In the genomic region with DNA sequence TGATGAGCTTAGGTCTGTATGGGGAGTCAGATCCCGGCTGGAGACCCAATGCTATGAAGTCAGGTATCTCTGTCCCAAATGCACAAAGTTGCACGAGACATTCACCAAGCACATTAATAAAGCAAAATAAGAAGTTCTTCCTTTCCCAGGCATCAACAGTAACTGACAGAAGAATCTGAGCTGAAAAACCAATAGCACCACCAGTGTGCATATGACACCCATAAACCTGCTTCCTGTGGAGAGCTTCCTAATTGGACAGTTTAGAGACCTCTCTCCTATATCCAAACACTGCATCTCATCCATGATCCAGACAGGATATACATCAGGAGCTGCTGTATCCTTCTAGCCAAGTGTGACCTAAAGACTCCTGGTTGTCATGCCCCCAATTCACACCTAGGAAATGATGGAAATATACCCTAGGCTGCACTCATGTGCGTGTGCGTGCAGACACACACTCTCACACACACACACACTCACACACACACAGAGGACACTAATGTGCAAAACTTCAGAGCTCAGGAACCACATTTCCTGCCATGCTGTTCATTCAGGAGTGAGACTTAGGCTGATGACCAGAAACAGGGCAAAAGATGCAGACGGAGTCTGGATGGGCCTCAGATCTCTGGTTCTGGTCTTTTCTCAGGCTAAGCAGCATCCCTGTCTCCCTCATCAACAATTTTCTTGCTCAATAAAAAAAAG, we compare ENCODE assay signal across 23 cellular contexts. TPM values are rescaled to one million over a fixed set of nuclear protein-coding genes. Genes with fewer than 3 reads are reported as not detected.
DNase-seq lines count a peak whose midpoint lies in the region; ATAC-seq and TF ChIP-seq lines count a peak whose summit lies in the region.
"Had no signal": no experiment of that assay in that cellular context is flagged by ENCODE, and none has a peak within 500 bp of the region (broad histone marks: within the 10 kb centered on the region; RNA-seq: fewer than 3 reads in every experiment).

No MANE protein-coding gene starts in this region.

- H3K4me3 ChIP-seq in CD4-positive, CD25-positive, alpha-beta regulatory T cell (ENCODE audit: low read depth, low read length), result no peak overlapping the region
- H3K4me3 ChIP-seq in HL-60 (replicated peaks; ENCODE audit: insufficient read depth, low read length) (no peak overlapping the region), hepatocyte (no peak overlapping the region), WERI-Rb-1 (ENCODE audit: low read depth, low read length) (no peak overlapping the region)
- H3K4me3 ChIP-seq: GM23338, heart right ventricle, K562, thoracic aorta had no signal

- no peak for ATAC-seq in CD4-positive, CD25-positive, alpha-beta regulatory T cell (ENCODE audit: low read depth in 2 of 2)
- no peak for ATAC-seq in activated naive CD8-positive, alpha-beta T cell treated with anti-CD3 and anti-CD28 coated beads, Interleukin-2, amount 50 U/mL, for 24 hours
- ATAC-seq in natural killer cell (peak in 2 of 3 donors; percentile 28 to 51), HG03457 (IDR thresholded peaks at IDR 0.05; ENCODE audit: unreplicated experiment) (no peak), GM19467 (IDR thresholded peaks at IDR 0.05; ENCODE audit: unreplicated experiment) (no peak)
- ATAC-seq: GM23338; K562; stimulated activated naive CD8-positive, alpha-beta T cell treated with anti-CD3 and anti-CD28 coated beads, Interleukin-15, Interleukin-2, amounts not matched to agents 100 U/mL and 50 U/mL, for 24 hours had no signal

- no peaks in the 10 kb centered on the region for H3K9me2 ChIP-seq in hepatocyte (replicated peaks; ENCODE audit: insufficient read depth)
- H3K9me2 ChIP-seq: SK-N-SH had no signal

- H2AFZ ChIP-seq in hepatocyte, result no peak overlapping the region
- H2AFZ ChIP-seq: GM23338 had no signal

- no peaks in the 10 kb centered on the region for H3K36me3 Mint-ChIP-seq in CD4-positive, CD25-positive, alpha-beta regulatory T cell
- no peaks in the 10 kb centered on the region for H3K36me3 Mint-ChIP-seq in activated naive CD8-positive, alpha-beta T cell treated with anti-CD3 and anti-CD28 coated beads, Interleukin-2, amount 50 U/mL, for 24 hours (ENCODE audit: low read depth)
- no peaks in the 10 kb centered on the region for H3K36me3 Mint-ChIP-seq in natural killer cell

- TF ChIP-seq CTCF in HL-60 (IDR thresholded peaks at IDR 0.05; ENCODE audit: insufficient read depth, low read length) (no peak), natural killer cell (IDR thresholded peaks at IDR 0.05) (no peak), hepatocyte (IDR thresholded peaks at IDR 0.05; ENCODE audit: poor library complexity) (no peak), WERI-Rb-1 (IDR thresholded peaks at IDR 0.05; ENCODE audit: low read depth, low read length) (no peak)

- peaks cover 0 to 1% (median 0%) of the 10 kb centered on the region in 7 donors for H3K9me3 Mint-ChIP-seq in CD4-positive, CD25-positive, alpha-beta regulatory T cell
- H3K9me3 Mint-ChIP-seq in activated naive CD8-positive, alpha-beta T cell treated with anti-CD3 and anti-CD28 coated beads, Interleukin-2, amount 50 U/mL, for 24 hours, result no peaks in the 10 kb centered on the region
- H3K9me3 Mint-ChIP-seq in natural killer cell, result no peaks in the 10 kb centered on the region
- H3K9me3 Mint-ChIP-seq: CD4-positive, alpha-beta T cell; GM23338 had no signal

- intact Hi-C loops in natural killer cell (cut with micrococcal nuclease), result loop anchor here (2.0 to 5.0 kb wide), 2 partner anchors 33 to 35 kb away; no protein-coding TSS in a partner anchor

- peaks cover 5% of the 10 kb centered on the region for H3K4me1 ChIP-seq in CD4-positive, CD25-positive, alpha-beta regulatory T cell (ENCODE audit: control insufficient read depth, insufficient read depth, low read length, poor library complexity, severe bottlenecking)
- no peaks in the 10 kb centered on the region for H3K4me1 ChIP-seq in hepatocyte (ENCODE audit: insufficient read depth)

- no peak overlapping the region for H3K4me2 ChIP-seq in hepatocyte
- H3K4me2 ChIP-seq: GM23338, SK-N-SH had no signal

- no peaks in the 10 kb centered on the region for H3K79me2 ChIP-seq in hepatocyte

- H3K27ac ChIP-seq in CD4-positive, CD25-positive, alpha-beta regulatory T cell (ENCODE audit: insufficient read depth, low read length, poor library complexity, severe bottlenecking), result no peak overlapping the region
- H3K27ac ChIP-seq in HL-60 (replicated peaks) (peak overlapping the region; percentile 72), hepatocyte (no peak overlapping the region), WERI-Rb-1 (no peak overlapping the region)

- WGBS in hepatocyte (ENCODE audit: low lambda C conversion rate, missing lambda C conversion rate), result 97% methylated on average over 5 of the region's 5 CpGs

- H3K27ac Mint-ChIP-seq in CD4-positive, CD25-positive, alpha-beta regulatory T cell, result peak overlapping the region in 2 of 3 donors; percentile 13 to 31
- H3K27ac Mint-ChIP-seq in activated naive CD8-positive, alpha-beta T cell treated with anti-CD3 and anti-CD28 coated beads, Interleukin-2, amount 50 U/mL, for 24 hours, result peak overlapping the region; percentile 24
- peak overlapping the region; percentile 74 to 79 for H3K27ac Mint-ChIP-seq in natural killer cell
- H3K27ac Mint-ChIP-seq: activated CD4-positive, alpha-beta T cell treated with anti-CD3 and anti-CD28 coated beads, Interleukin-2, amount 10 ng/mL, durations not matched to agents 24 days and 14 days; activated naive CD8-positive, alpha-beta T cell; CD4-positive, alpha-beta T cell; GM23338 had no signal

- peak overlapping the region in 1 of 4 donors; percentile 22 for H3K4me3 Mint-ChIP-seq in CD4-positive, CD25-positive, alpha-beta regulatory T cell
- H3K4me3 Mint-ChIP-seq in activated naive CD8-positive, alpha-beta T cell treated with anti-CD3 and anti-CD28 coated beads, Interleukin-2, amount 50 U/mL, for 24 hours, result no peak overlapping the region
- H3K4me3 Mint-ChIP-seq in natural killer cell, result peak overlapping the region; percentile 73
- H3K4me3 Mint-ChIP-seq: activated CD4-positive, alpha-beta T cell treated with anti-CD3 and anti-CD28 coated beads, Interleukin-2, amount 10 ng/mL, durations not matched to agents 24 days and 14 days; activated naive CD8-positive, alpha-beta T cell; CD4-positive, alpha-beta T cell; GM23338 had no signal

- peaks cover 19% of the 10 kb centered on the region for H3K27me3 Mint-ChIP-seq in CD4-positive, CD25-positive, alpha-beta regulatory T cell
- H3K27me3 Mint-ChIP-seq in activated naive CD8-positive, alpha-beta T cell treated with anti-CD3 and anti-CD28 coated beads, Interleukin-2, amount 50 U/mL, for 24 hours, result no peaks in the 10 kb centered on the region
- no peaks in the 10 kb centered on the region for H3K27me3 Mint-ChIP-seq in natural killer cell (ENCODE audit: low read depth in 2 of 2)

- no peaks in the 10 kb centered on the region for H4K20me1 ChIP-seq in hepatocyte (ENCODE audit: insufficient read depth, poor library complexity, severe bottlenecking)

- no peaks in the 10 kb centered on the region for H3K9me3 ChIP-seq in CD4-positive, CD25-positive, alpha-beta regulatory T cell (ENCODE audit: control insufficient read depth in 2 of 2, low read length in 2 of 2)
- H3K9me3 ChIP-seq in hepatocyte (ENCODE audit: low read depth) (no peaks in the 10 kb centered on the region), WERI-Rb-1 (ENCODE audit: severe bottlenecking) (no peaks in the 10 kb centered on the region)
- H3K9me3 ChIP-seq: heart right ventricle, SK-N-SH, thoracic aorta had no signal

- H3K36me3 ChIP-seq in CD4-positive, CD25-positive, alpha-beta regulatory T cell (ENCODE audit: control insufficient read depth, insufficient read depth, low read length), result no peaks in the 10 kb centered on the region
- H3K36me3 ChIP-seq in hepatocyte (replicated peaks; ENCODE audit: insufficient read depth, low read depth) (no peaks in the 10 kb centered on the region), WERI-Rb-1 (no peaks in the 10 kb centered on the region)
- H3K36me3 ChIP-seq: heart right ventricle, thoracic aorta had no signal

- H3K27me3 ChIP-seq in CD4-positive, CD25-positive, alpha-beta regulatory T cell (ENCODE audit: control insufficient read depth, insufficient read depth, low read length), result no peaks in the 10 kb centered on the region
- H3K27me3 ChIP-seq in HL-60 (ENCODE audit: insufficient read depth, poor library complexity, severe bottlenecking) (no peaks in the 10 kb centered on the region), hepatocyte (no peaks in the 10 kb centered on the region), WERI-Rb-1 (ENCODE audit: insufficient read depth, low read depth, severe bottlenecking) (no peaks in the 10 kb centered on the region)

- peak in 1 of 3 donors; percentile 20 for DNase-seq in CD4-positive, CD25-positive, alpha-beta regulatory T cell
- DNase-seq in HL-60 (ENCODE audit: low read depth in 1 of 2, low spot score in 1 of 2) (no peak), natural killer cell (no peak), hepatocyte (ENCODE audit: low spot score) (no peak), WERI-Rb-1 (no peak)
- no peak for DNase-seq in activated naive CD8-positive, alpha-beta T cell treated with anti-CD3 and anti-CD28 coated beads, Interleukin-2, amount 50 U/mL, for 24 hours
- DNase-seq: activated CD4-positive, alpha-beta T cell treated with anti-CD3 and anti-CD28 coated beads, Interleukin-2, amount 10 ng/mL, durations not matched to agents 24 days and 14 days; CD4-positive, alpha-beta T cell; cerebellar nuclear complex; DMS 273 treated with DMSO at 0.1 percent for 48 hours; heart right ventricle; NCI-H146; NCI-H2171 treated with DMSO at 0.1 percent for 48 hours; NCI-H526; SK-N-SH; stimulated activated CD4-positive, alpha-beta T cell treated with anti-CD3 and anti-CD28 coated beads, Interleukin-4, amount 100 ng/mL, for 24 hours; stimulated activated naive CD8-positive, alpha-beta T cell treated with anti-CD3 and anti-CD28 coated beads, Interleukin-15, Interleukin-2, amounts not matched to agents 100 U/mL and 50 U/mL, for 24 hours had no signal

- H3K4me1 Mint-ChIP-seq in CD4-positive, CD25-positive, alpha-beta regulatory T cell, result peaks cover 5 to 55% (median 28%) of the 10 kb centered on the region in 4 donors
- peaks cover 69% of the 10 kb centered on the region for H3K4me1 Mint-ChIP-seq in activated naive CD8-positive, alpha-beta T cell treated with anti-CD3 and anti-CD28 coated beads, Interleukin-2, amount 50 U/mL, for 24 hours
- H3K4me1 Mint-ChIP-seq in natural killer cell, result peaks cover 80 to 91% of the 10 kb centered on the region in 2 donors

RNA-seq across cellular contexts. Expression of a gene that starts 58.0 kb away (rescaled TPM):
- total RNA-seq in CD4-positive, CD25-positive, alpha-beta regulatory T cell, result 31.0 TPM
- polyA plus RNA-seq in CD4-positive, CD25-positive, alpha-beta regulatory T cell, result 1 to 10 TPM in 3 of 4 donors, under 1 TPM in 1; 0.69 to 1.4 (median 1.1) TPM
- total RNA-seq in natural killer cell, result 100 to 1,000 TPM; 200 to 244 (median 236) TPM
- total RNA-seq in hepatocyte, result 15.5 and 23.0 TPM in 2 replicates
- polyA plus RNA-seq in hepatocyte, result 37.9 and 40.0 TPM in 2 replicates

Comparison
In these comparisons a context has a peak if more than half of its experiments do, and no peak if none do; other contexts are left out.
1. ATAC-seq: peak in natural killer cell (2 of 3); none in CD4-positive, CD25-positive, alpha-beta regulatory T cell (0 of 2), activated naive CD8-positive, alpha-beta T cell treated with anti-CD3 and anti-CD28 coated beads, Interleukin-2, amount 50 U/mL, for 24 hours (single experiment), HG03457 (single experiment) and GM19467 (single experiment).
2. H3K27ac Mint-ChIP-seq: peak in every context shown above with its lines; median percentile 76 in natural killer cell; 24 in activated naive CD8-positive, alpha-beta T cell treated with anti-CD3 and anti-CD28 coated beads, Interleukin-2, amount 50 U/mL, for 24 hours; 22 in CD4-positive, CD25-positive, alpha-beta regulatory T cell.